Comparison of ENCODE assay signal across 18 cellular contexts in genomic region chr10:55146032-55146431, GRCh38.
DNase-seq lines count a peak whose midpoint lies in the region; ATAC-seq and TF ChIP-seq lines count a peak whose summit lies in the region.
"Had no signal": no experiment of that assay in that cellular context is flagged by ENCODE, and none has a peak within 500 bp of the region (broad histone marks: within the 10 kb centered on the region; RNA-seq: fewer than 3 reads in every experiment).

No MANE protein-coding gene starts in this region.

- H3K9me3 Mint-ChIP-seq in GM23338: peaks cover 3% of the 10 kb centered on the region; the same call in 1 of the 3 replicates
- H3K9me3 Mint-ChIP-seq in activated CD4-positive, alpha-beta T cell treated with anti-CD3 and anti-CD28 coated beads, Interleukin-2, amount 10 ng/mL, durations not matched to agents 24 days and 14 days: no peaks in the 10 kb centered on the region
- peaks cover 0 to 16% (median 3%) of the 10 kb centered on the region in 9 donors for H3K9me3 Mint-ChIP-seq in naive thymus-derived CD8-positive, alpha-beta T cell

- no peak overlapping the region for H3K4ac ChIP-seq in mesenchymal stem cell (ENCODE audit: low read depth in 1 of 2, low read length in 2 of 2)

- no peak overlapping the region for H4K91ac ChIP-seq in mesenchymal stem cell (ENCODE audit: low read length)

- H3K9me2 ChIP-seq in GM23338 (ENCODE audit: insufficient read depth): no peaks in the 10 kb centered on the region

- 0 out of 3 replicates have a peak, but pooled peaks cover 5% of the 10 kb centered on the region for H3K4me1 Mint-ChIP-seq in GM23338
- no peaks in the 10 kb centered on the region for H3K4me1 Mint-ChIP-seq in activated CD4-positive, alpha-beta T cell treated with anti-CD3 and anti-CD28 coated beads, Interleukin-2, amount 10 ng/mL, durations not matched to agents 24 days and 14 days
- H3K4me1 Mint-ChIP-seq in naive thymus-derived CD8-positive, alpha-beta T cell: no peaks in the 10 kb centered on the region

- no peaks in the 10 kb centered on the region for H4K20me1 ChIP-seq in GM23338 (replicated peaks; ENCODE audit: insufficient read depth)

- no peaks in the 10 kb centered on the region for H3K79me1 ChIP-seq in mesenchymal stem cell (replicated peaks; ENCODE audit: low read length, poor library complexity, severe bottlenecking)

- DNase-seq in GM23338 (ENCODE audit: low spot score) (no peak), NCI-H460 (ENCODE audit: extremely low read depth, low read depth) (peak; percentile 14), astrocyte of the spinal cord (ENCODE audit: low read depth, low spot score) (peak; percentile 64), mesenchymal stem cell (peak; percentile 70), RKO (ENCODE audit: low spot score) (no peak)
- DNase-seq in activated CD4-positive, alpha-beta T cell treated with anti-CD3 and anti-CD28 coated beads, Interleukin-2, amount 10 ng/mL, durations not matched to agents 24 days and 14 days: no peak
- DNase-seq in naive thymus-derived CD8-positive, alpha-beta T cell: no peak
- DNase-seq: activated naive CD4-positive, alpha-beta T cell treated with anti-CD3 and anti-CD28 coated beads, Interleukin-2, amount 50 U/mL, for 16 hours; DMS 273 treated with DMSO at 0.1 percent for 48 hours; effector CD8-positive, alpha-beta T cell; MG63; NCI-H774; SHP77 had no signal

- ATAC-seq in GM23338 (no peak), GM21447 (IDR thresholded peaks at IDR 0.05; ENCODE audit: unreplicated experiment) (no peak)
- ATAC-seq in naive thymus-derived CD8-positive, alpha-beta T cell: no peak

- H3K18ac ChIP-seq in mesenchymal stem cell (ENCODE audit: low read depth in 1 of 2, low read length in 2 of 2): no peak overlapping the region

- no peaks in the 10 kb centered on the region for H3K27me3 Mint-ChIP-seq in GM23338 (ENCODE audit: insufficient read depth, low read depth, poor library complexity)
- no peaks in the 10 kb centered on the region for H3K27me3 Mint-ChIP-seq in activated CD4-positive, alpha-beta T cell treated with anti-CD3 and anti-CD28 coated beads, Interleukin-2, amount 10 ng/mL, durations not matched to agents 24 days and 14 days
- no peaks in the 10 kb centered on the region for H3K27me3 Mint-ChIP-seq in naive thymus-derived CD8-positive, alpha-beta T cell

- intact Hi-C loops in activated CD4-positive, alpha-beta T cell treated with anti-CD3 and anti-CD28 coated beads, Interleukin-2, amount 10 ng/mL, durations not matched to agents 24 days and 14 days (cut with micrococcal nuclease): no loop called here

- no peak overlapping the region for H4K8ac ChIP-seq in mesenchymal stem cell (ENCODE audit: low read length)

- H3K4me2 ChIP-seq in GM23338: no peak overlapping the region
- H3K4me2 ChIP-seq in mesenchymal stem cell (ENCODE audit: low read length, poor library complexity, severe bottlenecking): no peak overlapping the region

- WGBS in mesenchymal stem cell: 70% methylated on average over 2 of the region's 5 CpGs

- in situ Hi-C loops in astrocyte of the spinal cord (cut with HindIII; ENCODE audit: low sequenced_read_pairs): no loop called here

- H2BK15ac ChIP-seq in mesenchymal stem cell (ENCODE audit: low read depth, poor library complexity, severe bottlenecking): no peak overlapping the region

- no peaks in the 10 kb centered on the region for H3K79me2 ChIP-seq in GM23338 (replicated peaks; ENCODE audit: insufficient read depth)

- no peak overlapping the region for H3K23ac ChIP-seq in mesenchymal stem cell (ENCODE audit: low read length in 2 of 2)

- no peak overlapping the region for H3K14ac ChIP-seq in mesenchymal stem cell (ENCODE audit: low read length in 2 of 2)

- no peaks in the 10 kb centered on the region for H3K9me3 ChIP-seq in mesenchymal stem cell (ENCODE audit: control insufficient read depth, low read length)
- H3K9me3 ChIP-seq: MG63, right atrium auricular region had no signal

- H2AFZ ChIP-seq in GM23338: 0 out of 2 replicates have a peak overlapping the region, but pooled peaks have one; percentile 21
- no peak overlapping the region for H2AFZ ChIP-seq in mesenchymal stem cell (ENCODE audit: low read depth, low read length)

- H3K4me3 ChIP-seq in GM23338: no peak overlapping the region
- no peak overlapping the region for H3K4me3 ChIP-seq in astrocyte of the spinal cord (ENCODE audit: low read depth, low read length)
- H3K4me3 ChIP-seq in mesenchymal stem cell (ENCODE audit: insufficient read depth in 1 of 2, low read depth in 1 of 2, low read length in 2 of 2): no peak overlapping the region
- H3K4me3 ChIP-seq: cardiac muscle cell, lung, MG63, right atrium auricular region had no signal

- TF ChIP-seq CTCF in GM23338 (conservative IDR thresholded peaks at IDR 0.05; ENCODE audit: low read depth in 2 of 2) (no peak), astrocyte of the spinal cord (IDR thresholded peaks at IDR 0.05; ENCODE audit: low read depth, low read length) (no peak)

- H3K27me3 ChIP-seq in GM23338 (ENCODE audit: insufficient read depth) (no peaks in the 10 kb centered on the region), mesenchymal stem cell (ENCODE audit: control insufficient read depth in 1 of 2, insufficient read depth in 1 of 2, low read length in 2 of 2) (no peaks in the 10 kb centered on the region)
- H3K27me3 ChIP-seq: cardiac muscle cell, MG63, right atrium auricular region had no signal

- no peaks in the 10 kb centered on the region for H3F3A ChIP-seq in GM23338 (replicated peaks; ENCODE audit: low read depth)

- H2BK12ac ChIP-seq in mesenchymal stem cell (ENCODE audit: low read length in 2 of 2): no peak overlapping the region

- no peaks in the 10 kb centered on the region for H3K4me1 ChIP-seq in GM23338 (ENCODE audit: insufficient read depth)
- H3K4me1 ChIP-seq in mesenchymal stem cell (ENCODE audit: control insufficient read depth, insufficient read depth, low read depth, low read length): no peaks in the 10 kb centered on the region
- H3K4me1 ChIP-seq: right atrium auricular region had no signal

- POLR2A ChIA-PET in naive thymus-derived CD8-positive, alpha-beta T cell (lab: Charles Lee): no interaction called here

- H3K36me3 ChIP-seq in GM23338 (ENCODE audit: insufficient read depth) (no peaks in the 10 kb centered on the region), mesenchymal stem cell (ENCODE audit: control insufficient read depth in 1 of 2, insufficient read depth in 2 of 2, low read depth in 1 of 2, low read length in 2 of 2) (no peaks in the 10 kb centered on the region)
- H3K36me3 ChIP-seq: cardiac muscle cell, MG63, right atrium auricular region had no signal

- peaks cover 5% of the 10 kb centered on the region; the same call in 2 of the 3 replicates for H3K36me3 Mint-ChIP-seq in GM23338 (ENCODE audit: low read depth)
- no peaks in the 10 kb centered on the region for H3K36me3 Mint-ChIP-seq in activated CD4-positive, alpha-beta T cell treated with anti-CD3 and anti-CD28 coated beads, Interleukin-2, amount 10 ng/mL, durations not matched to agents 24 days and 14 days (ENCODE audit: low read depth)
- no peaks in the 10 kb centered on the region for H3K36me3 Mint-ChIP-seq in naive thymus-derived CD8-positive, alpha-beta T cell

- H2AK5ac ChIP-seq in mesenchymal stem cell (ENCODE audit: low read length, severe bottlenecking): no peak overlapping the region

- H2BK120ac ChIP-seq in mesenchymal stem cell (ENCODE audit: low read depth, low read length): no peak overlapping the region

- no peak overlapping the region for H2BK5ac ChIP-seq in mesenchymal stem cell (ENCODE audit: low read depth, low read length, poor library complexity, severe bottlenecking)

- no peak overlapping the region for H3K9ac ChIP-seq in mesenchymal stem cell (ENCODE audit: low read length)

- no peak overlapping the region for H3K27ac ChIP-seq in GM23338 (ENCODE audit: low read depth)
- H3K27ac ChIP-seq in mesenchymal stem cell (ENCODE audit: low read length, poor library complexity, severe bottlenecking): peak overlapping the region; percentile 83
- H3K27ac ChIP-seq: cardiac muscle cell, right atrium auricular region had no signal

- no peak overlapping the region for H3K4me3 Mint-ChIP-seq in GM23338
- no peak overlapping the region for H3K4me3 Mint-ChIP-seq in activated CD4-positive, alpha-beta T cell treated with anti-CD3 and anti-CD28 coated beads, Interleukin-2, amount 10 ng/mL, durations not matched to agents 24 days and 14 days
- H3K4me3 Mint-ChIP-seq in naive thymus-derived CD8-positive, alpha-beta T cell: no peak overlapping the region
- H3K4me3 Mint-ChIP-seq: T-helper 2 cell treated with Interferon-gamma antibody and Interleukin-4, amounts not matched to agents 5 μg/mL and 100 μg/mL, for 36 hours had no signal

- no peak overlapping the region for H3K27ac Mint-ChIP-seq in GM23338
- H3K27ac Mint-ChIP-seq in activated CD4-positive, alpha-beta T cell treated with anti-CD3 and anti-CD28 coated beads, Interleukin-2, amount 10 ng/mL, durations not matched to agents 24 days and 14 days: no peak overlapping the region
- no peak overlapping the region for H3K27ac Mint-ChIP-seq in naive thymus-derived CD8-positive, alpha-beta T cell
- H3K27ac Mint-ChIP-seq: T-helper 2 cell treated with Interferon-gamma antibody and Interleukin-4, amounts not matched to agents 5 μg/mL and 100 μg/mL, for 36 hours had no signal

TF ChIP-seq in GM23338, 12 proteins besides CTCF, POLR2A, EP300 and RAD21 (continues in another document):
- TF ChIP-seq NANOG (IDR thresholded peaks at IDR 0.05; ENCODE audit: borderline replicate concordance) (no peak), JUNB (IDR thresholded peaks at IDR 0.05; ENCODE audit: unreplicated experiment) (no peak), EZH2phosphoT487 (IDR thresholded peaks at IDR 0.05; ENCODE audit: unreplicated experiment) (no peak), ZNF114 (CRISPR knock-in tag; IDR thresholded peaks at IDR 0.05) (no peak), ZNF331 (CRISPR knock-in tag; IDR thresholded peaks at IDR 0.05; ENCODE audit: low read depth) (no peak), CREB1 (CRISPR knock-in tag; IDR thresholded peaks at IDR 0.05; ENCODE audit: low read depth) (no peak), ETS1 (IDR thresholded peaks at IDR 0.05) (no peak), POLR2AphosphoS5 (IDR thresholded peaks at IDR 0.05; ENCODE audit: low read depth) (no peak)

Comparison
In these comparisons a context has a peak if more than half of its experiments do, and no peak if none do; other contexts are left out.
1. DNase-seq: peak in NCI-H460 (single experiment), astrocyte of the spinal cord (single experiment) and mesenchymal stem cell (single experiment); none in GM23338 (single experiment), RKO (single experiment), activated CD4-positive, alpha-beta T cell treated with anti-CD3 and anti-CD28 coated beads, Interleukin-2, amount 10 ng/mL, durations not matched to agents 24 days and 14 days (single experiment) and naive thymus-derived CD8-positive, alpha-beta T cell (0 of 10).